In genomic region chr1:86774305-86775304, GRCh38 we compare ENCODE assay signal across 9 cellular contexts.
DNase-seq lines count a peak whose midpoint lies in the region; FAIRE-seq and TF ChIP-seq lines count a peak whose summit lies in the region.
"Had no signal": no experiment of that assay in that cellular context is flagged by ENCODE, and none has a peak within 500 bp of the region (broad histone marks: within the 10 kb centered on the region; RNA-seq: fewer than 3 reads in every experiment).

No MANE protein-coding gene starts in this region.

- H3K27ac ChIP-seq in HEK293 (ENCODE audit: extremely low read depth, low read depth, low read length): peak overlapping the region; percentile 81
- peak overlapping the region; percentile 68 for H3K27ac ChIP-seq in keratinocyte (ENCODE audit: control insufficient read depth, insufficient read depth, low read length)
- H3K27ac ChIP-seq in effector memory CD4-positive, alpha-beta T cell (ENCODE audit: insufficient read depth, low read length, poor library complexity, severe bottlenecking): no peak overlapping the region

- CTCF ChIA-PET in HEK293 (lab: Yijun Ruan, JAX): interaction anchor here (0.6 to 3.6 kb wide), 4 partner anchors 70 to 310 kb away, joined by 3 to 15 read pairs (median 4); partner anchors contain the start of gene SH3GLB1

- H3K9me1 ChIP-seq in keratinocyte (ENCODE audit: control insufficient read depth, extremely low read depth, insufficient read depth, low read length): no peaks in the 10 kb centered on the region

- H3K9me3 ChIP-seq in HEK293 (ENCODE audit: control insufficient read depth, insufficient read depth, low read depth, low read length) (no peaks in the 10 kb centered on the region), MG63 (no peaks in the 10 kb centered on the region), keratinocyte (ENCODE audit: control insufficient read depth, low read depth, low read length) (no peaks in the 10 kb centered on the region)
- H3K9me3 ChIP-seq in effector memory CD4-positive, alpha-beta T cell (ENCODE audit: control insufficient read depth, low read length): no peaks in the 10 kb centered on the region

- no peak for TF ChIP-seq POLR2A in GM12891 (IDR thresholded peaks at IDR 0.05; ENCODE audit: low read depth, low read length)

- DNase-seq in GM12891 (ENCODE audit: insufficient read length, low spot score) (no peak), MG63 (peak; percentile 88), SHP77 (lab: John Stamatoyannopoulos, UW) (peak; percentile 83 to 84), astrocyte of the spinal cord (ENCODE audit: low read depth, low spot score) (peak; percentile 52), keratinocyte (ENCODE audit: low read depth, low spot score) (peak; percentile 77)
- peak; percentile 2 to 34 (median 14) for DNase-seq in stimulated activated CD4-positive, alpha-beta T cell treated with anti-CD3 and anti-CD28 coated beads, Interleukin-1b, Interleukin-23, amount 100 ng/mL, for 24 hours (ENCODE audit: low read depth in 4 of 4, low spot score in 1 of 4)
- DNase-seq in effector memory CD4-positive, alpha-beta T cell: no peak

- H3K79me2 ChIP-seq in keratinocyte (ENCODE audit: control insufficient read depth, insufficient read depth, low read length): no peaks in the 10 kb centered on the region

- H3K4me2 ChIP-seq in keratinocyte (ENCODE audit: control insufficient read depth, extremely low read depth, insufficient read depth, low read depth, low read length): peak overlapping the region; percentile 84

- H3K4me1 ChIP-seq in HEK293 (ENCODE audit: control insufficient read depth, insufficient read depth, low read length) (peaks cover 35% of the 10 kb centered on the region), keratinocyte (ENCODE audit: control insufficient read depth, extremely low read depth, insufficient read depth, low read length) (peaks cover 41% of the 10 kb centered on the region)
- no peaks in the 10 kb centered on the region for H3K4me1 ChIP-seq in effector memory CD4-positive, alpha-beta T cell (ENCODE audit: control insufficient read depth, insufficient read depth, low read length, poor library complexity, severe bottlenecking)

- no peaks in the 10 kb centered on the region for H3K36me3 ChIP-seq in HEK293 (ENCODE audit: control insufficient read depth in 2 of 2, insufficient read depth in 1 of 2, low read length in 2 of 2)
- H3K36me3 ChIP-seq in MG63: no peaks in the 10 kb centered on the region
- H3K36me3 ChIP-seq in keratinocyte (ENCODE audit: control insufficient read depth in 2 of 2, extremely low read depth in 1 of 2, insufficient read depth in 2 of 2, low read length in 2 of 2): no peaks in the 10 kb centered on the region
- H3K36me3 ChIP-seq in effector memory CD4-positive, alpha-beta T cell (ENCODE audit: control insufficient read depth, insufficient read depth, low read length): no peaks in the 10 kb centered on the region

- POLR2A ChIA-PET in HEK293 (lab: Yijun Ruan, JAX): interaction anchor here (0.9 to 3.6 kb wide), 6 partner anchors 10 to 140 kb away, joined by 3 to 15 read pairs (median 8); partner anchors contain the start of genes HS2ST1, SELENOF and SH3GLB1

- dilution Hi-C loops in keratinocyte (cut with MboI; ENCODE audit: extremely low pct_ligation_motif_present, low sequenced_read_pairs): no loop called here

- peak overlapping the region; percentile 32 for H2AFZ ChIP-seq in keratinocyte (ENCODE audit: control insufficient read depth, low read length)

- no peak for TF ChIP-seq CTCF in HEK293 (tag by site-specific recombination; IDR thresholded peaks at IDR 0.05)
- TF ChIP-seq CTCF in astrocyte of the spinal cord (IDR thresholded peaks at IDR 0.05; ENCODE audit: low read depth, low read length): no peak
- no peak for TF ChIP-seq CTCF in keratinocyte (optimal IDR thresholded peaks at IDR 0.05 in 1 of 3, IDR thresholded peaks at IDR 0.05 in 1 of 3, conservative IDR thresholded peaks at IDR 0.05 in 1 of 3; ENCODE audit: extremely low read depth in 1 of 3, insufficient read depth in 2 of 3, low read length in 3 of 3)

- in situ Hi-C loops in astrocyte of the spinal cord (cut with HindIII; ENCODE audit: low sequenced_read_pairs): no loop called here

- H3K27me3 ChIP-seq in MG63: no peaks in the 10 kb centered on the region
- no peaks in the 10 kb centered on the region for H3K27me3 ChIP-seq in keratinocyte (ENCODE audit: control insufficient read depth, extremely low read depth, insufficient read depth, low read length)
- H3K27me3 ChIP-seq in effector memory CD4-positive, alpha-beta T cell (replicated peaks; ENCODE audit: control insufficient read depth, insufficient read depth, low read length, poor library complexity, severe bottlenecking): no peaks in the 10 kb centered on the region

- FAIRE-seq in GM12891 (lab: Jason Lieb, UNC) (peak; percentile 78), keratinocyte (lab: Jason Lieb, UNC) (peak; percentile 41)
- FAIRE-seq: frontal cortex had no signal

- no peaks in the 10 kb centered on the region for H4K20me1 ChIP-seq in keratinocyte (ENCODE audit: control insufficient read depth, extremely low read depth, insufficient read depth, low read length)

- H3K4me3 ChIP-seq in HEK293 (ENCODE audit: low read depth, low read length) (peak overlapping the region; percentile 12), MG63 (no peak overlapping the region), astrocyte of the spinal cord (ENCODE audit: low read depth, low read length) (no peak overlapping the region), keratinocyte (ENCODE audit: control insufficient read depth in 2 of 3, extremely low read depth in 1 of 3, insufficient read depth in 2 of 3, low read depth in 1 of 3, low read length in 3 of 3) (peak overlapping the region in 2 of 3 experiments; percentile 41 to 43)
- H3K4me3 ChIP-seq in effector memory CD4-positive, alpha-beta T cell (ENCODE audit: insufficient read depth, low read depth, low read length, poor library complexity, severe bottlenecking): no peak overlapping the region

- H3K9ac ChIP-seq in keratinocyte (ENCODE audit: control insufficient read depth, extremely low read depth, insufficient read depth, low read length): peak overlapping the region; percentile 20

TF ChIP-seq in GM12891, 5 proteins besides CTCF, POLR2A, EP300 and RAD21:
- TF ChIP-seq POU2F2 (IDR thresholded peaks at IDR 0.05; ENCODE audit: low read depth, low read length) (no peak), TAF1 (IDR thresholded peaks at IDR 0.05; ENCODE audit: low read depth, low read length) (no peak), SPI1 (IDR thresholded peaks at IDR 0.05; ENCODE audit: low read depth, low read length) (no peak), PAX5 (IDR thresholded peaks at IDR 0.05; ENCODE audit: insufficient read depth, low read length, severe bottlenecking) (no peak), POLR2AphosphoS5 (IDR thresholded peaks at IDR 0.05; ENCODE audit: low read depth, low read length) (no peak)

TF ChIP-seq in HEK293, 187 proteins besides CTCF, POLR2A, EP300 and RAD21 (continues in another document):
- peak; percentile 98 for TF ChIP-seq ZEB2 (tag by site-specific recombination; IDR thresholded peaks at IDR 0.05)
- peak; percentile 98 for TF ChIP-seq ZSCAN30 (tag by site-specific recombination; IDR thresholded peaks at IDR 0.05)
- TF ChIP-seq ZNF223 (tag by site-specific recombination; IDR thresholded peaks at IDR 0.05): no peak
- TF ChIP-seq ZNF837 (tag by site-specific recombination; IDR thresholded peaks at IDR 0.05): no peak
- peak; percentile 87; the same call in 1 of the 2 replicates for TF ChIP-seq MZF1 (tag by site-specific recombination; IDR thresholded peaks at IDR 0.05; ENCODE audit: borderline replicate concordance)
- peak; percentile 75; the same call in 1 of the 2 replicates for TF ChIP-seq ZNF501 (tag by site-specific recombination; IDR thresholded peaks at IDR 0.05)
- peak; percentile 92 for TF ChIP-seq ZNF2 (tag by site-specific recombination; IDR thresholded peaks at IDR 0.05)
- no peak for TF ChIP-seq ZFP3 (tag by site-specific recombination; IDR thresholded peaks at IDR 0.05; ENCODE audit: low read depth)
- TF ChIP-seq ZNF785 (tag by site-specific recombination; IDR thresholded peaks at IDR 0.05): no peak
- no peak for TF ChIP-seq ZBTB48 (tag by site-specific recombination; IDR thresholded peaks at IDR 0.05)
- peak; percentile 83 for TF ChIP-seq PATZ1 (tag by site-specific recombination; IDR thresholded peaks at IDR 0.05)
- TF ChIP-seq PBX3 (CRISPR knock-in tag; IDR thresholded peaks at IDR 0.05): no peak

Comparison
In these comparisons a context has a peak if more than half of its experiments do, and no peak if none do; other contexts are left out.
1. DNase-seq: peak in MG63 (single experiment), SHP77 (2 of 2), astrocyte of the spinal cord (single experiment), keratinocyte (single experiment) and stimulated activated CD4-positive, alpha-beta T cell treated with anti-CD3 and anti-CD28 coated beads, Interleukin-1b, Interleukin-23, amount 100 ng/mL, for 24 hours (4 of 4); none in GM12891 (single experiment) and effector memory CD4-positive, alpha-beta T cell (0 of 3).
2. H3K4me3 ChIP-seq: peak in HEK293 (single experiment) and keratinocyte (2 of 3); none in MG63 (single experiment), astrocyte of the spinal cord (single experiment) and effector memory CD4-positive, alpha-beta T cell (single experiment).